Comparison of ENCODE assay signal across 8 cellular contexts in the genomic region with DNA sequence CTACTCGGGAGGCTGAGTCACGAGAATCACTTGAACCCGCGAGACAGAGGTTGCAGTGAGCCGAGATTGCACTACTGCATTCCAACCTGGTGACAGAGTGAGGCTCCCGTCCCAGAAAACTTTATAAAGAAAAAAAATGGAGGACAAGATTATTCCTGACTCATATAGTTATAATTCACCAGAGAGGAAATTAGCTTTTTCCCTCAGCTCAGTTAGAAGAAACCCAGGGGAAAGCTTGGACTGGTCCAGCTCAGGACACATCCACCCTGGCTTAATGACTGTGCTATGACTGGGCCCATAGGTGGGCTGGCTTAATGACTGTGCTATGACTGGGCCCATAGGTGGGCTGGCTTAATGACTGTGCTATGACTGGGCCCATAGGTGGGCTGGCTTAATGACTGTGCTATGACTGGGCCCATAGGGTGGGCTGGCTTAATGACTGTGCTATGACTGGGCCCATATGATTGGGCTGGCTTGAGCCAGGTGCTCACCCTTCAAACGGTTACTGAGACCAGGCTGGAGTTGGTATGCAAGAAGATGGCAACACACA. TPM values are rescaled to one million over a fixed set of nuclear protein-coding genes. Genes with fewer than 3 reads are reported as not detected.
A peak's percentile ranks its signal among the peaks of the same experiment; 100 is the strongest.
DNase-seq lines count a peak whose midpoint lies in the region; ATAC-seq and TF ChIP-seq lines count a peak whose summit lies in the region.
"Not testable (repeated sequence)": the region's sequence is repeated elsewhere in the genome, so short reads cannot be mapped to it uniquely, and the experiment has no call there.

No MANE protein-coding gene starts in this region.

- not testable (repeated sequence) for H2BK120ac ChIP-seq in mesenchymal stem cell (ENCODE audit: low read depth, low read length)

- not testable (repeated sequence) for H4K91ac ChIP-seq in mesenchymal stem cell (ENCODE audit: low read length)

- H3K9me3 Mint-ChIP-seq in activated CD8-positive, alpha-beta T cell treated with anti-CD3 and anti-CD28 coated beads for 36 hours, result not testable (repeated sequence)

- not testable (repeated sequence) for H3K79me2 ChIP-seq in HCT116 (ENCODE audit: insufficient read depth, low read length); PC-9 (ENCODE audit: low read depth); mammary epithelial cell (ENCODE audit: insufficient read depth, low read length); fibroblast of lung (ENCODE audit: control insufficient read depth, insufficient read depth, low read length)

- CTCF ChIA-PET in HCT116 (lab: Charles Lee), result interaction anchor here (1.2 kb wide), 1 partner anchor 29 kb away, joined by 4 read pairs; the partner anchor contains the start of gene ZNF783
- CTCF ChIA-PET in PC-9 (lab: Charles Lee), result interaction anchor here (0.5 to 1.2 kb wide), 4 partner anchors 85 to 228 kb away, joined by 3 to 6 read pairs (median 4); no protein-coding TSS in a partner anchor
- CTCF ChIA-PET in activated CD8-positive, alpha-beta T cell treated with anti-CD3 and anti-CD28 coated beads for 36 hours (lab: Charles Lee), result interaction anchor here (0.9 to 1.4 kb wide), 2 partner anchors 38 to 76 kb away, joined by 3 read pairs; partner anchors contain the start of gene ZNF282
- CTCF ChIA-PET in mammary epithelial cell (lab: Charles Lee; ENCODE audit: low non-redundant PET), result interaction anchor here (0.6 kb wide), 1 partner anchor 39 kb away, joined by 4 read pairs; no protein-coding TSS in a partner anchor

- peak; percentile 82 for DNase-seq in AG10803 (ENCODE audit: low read depth)
- DNase-seq in HCT116 (ENCODE audit: low read depth, low spot score), result peak; percentile 61
- peak; percentile 76 to 91 for DNase-seq in PC-9
- not testable (repeated sequence) for DNase-seq in activated CD8-positive, alpha-beta T cell treated with anti-CD3 and anti-CD28 coated beads for 36 hours
- DNase-seq in mammary epithelial cell, result peak; percentile 95
- DNase-seq in fibroblast of lung (ENCODE audit: low read depth in 2 of 2), result peak; percentile 82 to 93
- DNase-seq in mesenchymal stem cell, result peak; percentile 83
- DNase-seq in stromal cell of bone marrow (ENCODE audit: low read depth), result peak; percentile 81

- not testable (repeated sequence) for H3K4ac ChIP-seq in mesenchymal stem cell (ENCODE audit: low read depth in 1 of 2, low read length in 2 of 2)

- in situ Hi-C loops in mammary epithelial cell (cut with MboI; ENCODE audit: low sequenced_read_pairs in 2 of 2), result not testable (repeated sequence)

- H3K27ac Mint-ChIP-seq in activated CD8-positive, alpha-beta T cell treated with anti-CD3 and anti-CD28 coated beads for 36 hours, result not testable (repeated sequence)

- TF ChIP-seq CTCF in AG10803 (conservative IDR thresholded peaks at IDR 0.05; ENCODE audit: low read length); HCT116 (IDR thresholded peaks at IDR 0.05 in 2 of 3, conservative IDR thresholded peaks at IDR 0.05 in 1 of 3; ENCODE audit: borderline replicate concordance in 1 of 3, insufficient read depth in 1 of 3, low read depth in 2 of 3, low read length in 2 of 3); PC-9 (conservative IDR thresholded peaks at IDR 0.05); activated CD8-positive, alpha-beta T cell treated with anti-CD3 and anti-CD28 coated beads for 36 hours (IDR thresholded peaks at IDR 0.05); mammary epithelial cell (conservative IDR thresholded peaks at IDR 0.05 in 1 of 2, IDR thresholded peaks at IDR 0.05 in 1 of 2; ENCODE audit: extremely low read depth in 1 of 2, insufficient read depth in 1 of 2, low read depth in 1 of 2, low read length in 2 of 2); fibroblast of lung (conservative IDR thresholded peaks at IDR 0.05 in 1 of 2, IDR thresholded peaks at IDR 0.05 in 1 of 2; ENCODE audit: low read depth in 1 of 2, low read length in 2 of 2): not testable (repeated sequence)

- H3K79me1 ChIP-seq in mesenchymal stem cell (replicated peaks; ENCODE audit: low read length, poor library complexity, severe bottlenecking), result not testable (repeated sequence)

- not testable (repeated sequence) for H3K4me1 Mint-ChIP-seq in activated CD8-positive, alpha-beta T cell treated with anti-CD3 and anti-CD28 coated beads for 36 hours (ENCODE audit: low read depth)

- not testable (repeated sequence) for TF ChIP-seq RAD21 in HCT116 (IDR thresholded peaks at IDR 0.05; ENCODE audit: low read depth)

- RAD21 ChIA-PET in HCT116 (lab: Charles Lee; ENCODE audit: low non-redundant PET in 1 of 2, low total read pairs in 2 of 2, uncharacterized antibody in 2 of 2, unreplicated experiment in 2 of 2), result not testable (repeated sequence)

- peaks cover 62% of the 10 kb centered on the region for H3F3A ChIP-seq in PC-9 (ENCODE audit: insufficient read depth, low read depth)

- H3K4me2 ChIP-seq in HCT116 (ENCODE audit: low read length) (peak overlapping the region; percentile 58), PC-9 (peak overlapping the region; percentile 77), mammary epithelial cell (ENCODE audit: insufficient read depth, low read depth, low read length) (peak overlapping the region; percentile 16)
- not testable (repeated sequence) for H3K4me2 ChIP-seq in fibroblast of lung (ENCODE audit: extremely low read depth, insufficient read depth, low read length); mesenchymal stem cell (ENCODE audit: low read length, poor library complexity, severe bottlenecking)

- H3K27ac ChIP-seq in HCT116 (ENCODE audit: low read depth, low read length) (peak overlapping the region; percentile 39; the same call in 1 of the 2 replicates), PC-9 (peak overlapping the region; percentile 93), mammary epithelial cell (ENCODE audit: insufficient read depth, low read depth, low read length) (peak overlapping the region; percentile 95), fibroblast of lung (ENCODE audit: insufficient read depth, low read length) (peak overlapping the region; percentile 49), mesenchymal stem cell (ENCODE audit: low read length, poor library complexity, severe bottlenecking) (peak overlapping the region; percentile 86)

- dilution Hi-C loops in mammary epithelial cell (cut with HindIII; ENCODE audit: low sequenced_read_pairs), result not testable (repeated sequence)

- peaks cover 20 to 32% of the 10 kb centered on the region in 2 experiments for H3K4me1 ChIP-seq in HCT116 (ENCODE audit: control insufficient read depth in 1 of 2, insufficient read depth in 2 of 2, low read length in 2 of 2)
- peaks cover 65% of the 10 kb centered on the region for H3K4me1 ChIP-seq in PC-9 (replicated peaks; ENCODE audit: insufficient read depth)
- H3K4me1 ChIP-seq in mammary epithelial cell (ENCODE audit: insufficient read depth, low read length), result peaks cover 30% of the 10 kb centered on the region
- H3K4me1 ChIP-seq in fibroblast of lung (ENCODE audit: control insufficient read depth, extremely low read depth, insufficient read depth, low read length), result not testable (repeated sequence)
- H3K4me1 ChIP-seq in mesenchymal stem cell (ENCODE audit: control insufficient read depth, insufficient read depth, low read depth, low read length), result peaks cover 12% of the 10 kb centered on the region

- not testable (repeated sequence) for H3K27me3 Mint-ChIP-seq in activated CD8-positive, alpha-beta T cell treated with anti-CD3 and anti-CD28 coated beads for 36 hours

- not testable (repeated sequence) for H3K36me3 Mint-ChIP-seq in activated CD8-positive, alpha-beta T cell treated with anti-CD3 and anti-CD28 coated beads for 36 hours (ENCODE audit: low read depth)

- not testable (repeated sequence) for H3K9me3 ChIP-seq in HCT116 (ENCODE audit: control insufficient read depth in 1 of 2, insufficient read depth in 1 of 2, low read depth in 1 of 2, low read length in 2 of 2); PC-9 (ENCODE audit: insufficient read depth, low read depth); mammary epithelial cell (replicated peaks; ENCODE audit: insufficient read depth, low read length); fibroblast of lung (ENCODE audit: control insufficient read depth, insufficient read depth, low read depth, low read length); mesenchymal stem cell (ENCODE audit: control insufficient read depth, low read length)

- peak overlapping the region; percentile 45 for H3K9ac ChIP-seq in HCT116 (ENCODE audit: low read length)
- H3K9ac ChIP-seq in mammary epithelial cell (ENCODE audit: insufficient read depth, low read length), result peak overlapping the region; percentile 50
- H3K9ac ChIP-seq in fibroblast of lung (ENCODE audit: insufficient read depth, low read length), result not testable (repeated sequence)
- peak overlapping the region; percentile 54 for H3K9ac ChIP-seq in mesenchymal stem cell (ENCODE audit: low read length)

- not testable (repeated sequence) for H3K36me3 ChIP-seq in HCT116 (ENCODE audit: control insufficient read depth in 1 of 2, insufficient read depth in 2 of 2, low read length in 2 of 2); PC-9 (ENCODE audit: low read depth); mammary epithelial cell (ENCODE audit: insufficient read depth, low read length); fibroblast of lung (ENCODE audit: control insufficient read depth, insufficient read depth, low read length); mesenchymal stem cell (ENCODE audit: control insufficient read depth in 1 of 2, insufficient read depth in 2 of 2, low read depth in 1 of 2, low read length in 2 of 2)

- H2BK12ac ChIP-seq in mesenchymal stem cell (ENCODE audit: low read length in 2 of 2), result not testable (repeated sequence)

- not testable (repeated sequence) for H3K4me3 ChIP-seq in AG10803 (ENCODE audit: low read length); HCT116 (replicated peaks in 1 of 2; ENCODE audit: low read depth in 1 of 2, low read length in 2 of 2); mammary epithelial cell (replicated peaks in 1 of 3; ENCODE audit: insufficient read depth in 1 of 3, low read depth in 2 of 3, low read length in 3 of 3); fibroblast of lung (replicated peaks in 1 of 4; ENCODE audit: control extremely low read depth in 1 of 4, insufficient read depth in 1 of 4, low read depth in 3 of 4, low read length in 4 of 4); mesenchymal stem cell (ENCODE audit: insufficient read depth in 1 of 2, low read depth in 1 of 2, low read length in 2 of 2)
- peak overlapping the region; percentile 27; the same call in 1 of the 2 replicates for H3K4me3 ChIP-seq in PC-9

- H2AFZ ChIP-seq in HCT116 (ENCODE audit: low read depth, low read length, poor library complexity, severe bottlenecking); mesenchymal stem cell (ENCODE audit: low read depth, low read length): not testable (repeated sequence)
- H2AFZ ChIP-seq in PC-9 (peak overlapping the region; percentile 66), mammary epithelial cell (ENCODE audit: low read depth, low read length) (peak overlapping the region; percentile 32), fibroblast of lung (ENCODE audit: low read length) (peak overlapping the region; percentile 0)

- ATAC-seq in HCT116, result peak; percentile 78
- ATAC-seq in activated CD8-positive, alpha-beta T cell treated with anti-CD3 and anti-CD28 coated beads for 36 hours, result peak; percentile 28

- not testable (repeated sequence) for H2BK15ac ChIP-seq in mesenchymal stem cell (ENCODE audit: low read depth, poor library complexity, severe bottlenecking)

- BruUV-seq in HCT116 (replicated peaks; lab: Mats Ljungman, UMichigan); PC-9 (replicated peaks; lab: Mats Ljungman, UMichigan); mammary epithelial cell (replicated peaks; lab: Mats Ljungman, UMichigan): not testable (repeated sequence)

- POLR2A ChIA-PET in HCT116 (lab: Charles Lee); activated CD8-positive, alpha-beta T cell treated with anti-CD3 and anti-CD28 coated beads for 36 hours (lab: Charles Lee): not testable (repeated sequence)
- POLR2A ChIA-PET in PC-9 (lab: Charles Lee; ENCODE audit: unreplicated experiment), result interaction anchor here (0.5 to 0.7 kb wide), 3 partner anchors 20 to 514 kb away, joined by 3 to 6 read pairs (median 4); no protein-coding TSS in a partner anchor

- not testable (repeated sequence) for H3K9me2 ChIP-seq in HCT116 (ENCODE audit: insufficient read depth); PC-9 (ENCODE audit: insufficient read depth)

- not testable (repeated sequence) for H4K20me1 ChIP-seq in HCT116 (ENCODE audit: insufficient read depth); PC-9 (ENCODE audit: insufficient read depth); mammary epithelial cell (ENCODE audit: insufficient read depth, low read length); fibroblast of lung (ENCODE audit: control insufficient read depth, extremely low read depth, insufficient read depth, low read length)

- H3K27me3 ChIP-seq in HCT116 (ENCODE audit: insufficient read depth, low read length); PC-9 (ENCODE audit: insufficient read depth, low read depth); mammary epithelial cell (ENCODE audit: insufficient read depth, low read length); fibroblast of lung (ENCODE audit: control insufficient read depth, insufficient read depth, low read length); mesenchymal stem cell (ENCODE audit: control insufficient read depth in 1 of 2, insufficient read depth in 1 of 2, low read length in 2 of 2): not testable (repeated sequence)

- not testable (repeated sequence) for H3K14ac ChIP-seq in mesenchymal stem cell (ENCODE audit: low read length in 2 of 2)

- not testable (repeated sequence) for H2AK5ac ChIP-seq in mesenchymal stem cell (ENCODE audit: low read length, severe bottlenecking)

- intact Hi-C loops in HCT116 (cut with micrococcal nuclease), result loop anchor here (5.0 kb wide), 1 partner anchor 36 kb away; the partner anchor contains the start of gene ZNF282
- intact Hi-C loops in PC-9 (cut with micrococcal nuclease; ENCODE audit: unreplicated experiment), result loop anchor here (1.0 kb wide), 1 partner anchor 88 kb away; no protein-coding TSS in a partner anchor
- intact Hi-C loops in activated CD8-positive, alpha-beta T cell treated with anti-CD3 and anti-CD28 coated beads for 36 hours (cut with micrococcal nuclease); mammary epithelial cell (cut with micrococcal nuclease): not testable (repeated sequence)

- peak overlapping the region in 1 of 2 experiments; percentile 37 for H3K18ac ChIP-seq in mesenchymal stem cell (ENCODE audit: low read depth in 1 of 2, low read length in 2 of 2)

- H3K23ac ChIP-seq in mesenchymal stem cell (ENCODE audit: low read length in 2 of 2), result not testable (repeated sequence)

- H4K8ac ChIP-seq in mesenchymal stem cell (ENCODE audit: low read length), result peak overlapping the region; percentile 86

- TF ChIP-seq POLR2A in HCT116 (IDR thresholded peaks at IDR 0.05; ENCODE audit: borderline replicate concordance, extremely low read depth, insufficient read depth, insufficient read length), result not testable (repeated sequence)

- not testable (repeated sequence) for H3K4me3 Mint-ChIP-seq in activated CD8-positive, alpha-beta T cell treated with anti-CD3 and anti-CD28 coated beads for 36 hours

- H2BK5ac ChIP-seq in mesenchymal stem cell (ENCODE audit: low read depth, low read length, poor library complexity, severe bottlenecking), result not testable (repeated sequence)

- WGBS in mammary epithelial cell (ENCODE audit: low coverage, missing lambda C conversion rate), result 4% methylated on average over 7 of the region's 7 CpGs
- 42% methylated on average over 5 of the region's 7 CpGs for WGBS in mesenchymal stem cell

RNA-seq across cellular contexts. Expression of gene ZNF212, which starts 5.7 kb away (rescaled TPM):
- total RNA-seq in HCT116 (2021; ENCODE audit: unreplicated experiment), result 13.7 TPM
- 7.2 and 8.6 TPM in 2 replicates for polyA plus RNA-seq in HCT116 (2012)
- total RNA-seq in PC-9 (2021), result 16.9 and 22.3 TPM in 2 replicates
- 10 to 100 TPM; 10.5 to 13.4 TPM for total RNA-seq in activated CD8-positive, alpha-beta T cell treated with anti-CD3 and anti-CD28 coated beads for 36 hours
- total RNA-seq in mammary epithelial cell, result 10 to 100 TPM in 1 of 2 donors, 1 to 10 TPM in 1; 9.2 to 11.1 TPM
- 5.4 TPM for polyA plus RNA-seq in mammary epithelial cell
- 14.1 TPM for polyA minus RNA-seq in mammary epithelial cell
- 4.4 and 4.8 TPM in 2 replicates for total RNA-seq in fibroblast of lung
- polyA plus RNA-seq in fibroblast of lung, result 3.7 and 4.2 TPM in 2 replicates
- 5.3 TPM in 2 replicates for polyA plus RNA-seq in fibroblast of lung (2012)
- polyA minus RNA-seq in fibroblast of lung (ENCODE audit: low replicate concordance), result 1.8 and 3.3 TPM in 2 replicates
- 3.1 TPM for polyA plus RNA-seq in mesenchymal stem cell (2013, experiment 1 of 2)
- polyA plus RNA-seq in mesenchymal stem cell (2013, experiment 2 of 2), result 2.8 TPM

RNA-seq across cellular contexts. Expression of gene ZNF783, which starts 28.3 kb away (rescaled TPM):
- total RNA-seq in HCT116 (2021; ENCODE audit: unreplicated experiment) (12.5 TPM), PC-9 (2021) (15.8 and 22.2 TPM in 2 replicates), mammary epithelial cell (10 to 100 TPM; 11.7 to 14.5 TPM), fibroblast of lung (8.7 and 11.4 TPM in 2 replicates)
- 7.3 and 9.2 TPM in 2 replicates for polyA plus RNA-seq in HCT116 (2012)
- total RNA-seq in activated CD8-positive, alpha-beta T cell treated with anti-CD3 and anti-CD28 coated beads for 36 hours, result 10 to 100 TPM; 13.2 to 13.4 TPM
- polyA plus RNA-seq in mammary epithelial cell (4.2 TPM), fibroblast of lung (2.6 and 3.3 TPM in 2 replicates)
- polyA minus RNA-seq in mammary epithelial cell (8.5 TPM), fibroblast of lung (ENCODE audit: low replicate concordance) (5.2 and 6.1 TPM in 2 replicates)
- polyA plus RNA-seq in fibroblast of lung (2012), result 2.3 and 2.9 TPM in 2 replicates
- polyA plus RNA-seq in mesenchymal stem cell (2013, experiment 1 of 2), result 3.7 TPM
- polyA plus RNA-seq in mesenchymal stem cell (2013, experiment 2 of 2), result 3.5 TPM

RNA-seq across cellular contexts. Expression of gene ZNF282, which starts 38.4 kb away (rescaled TPM):
- total RNA-seq in HCT116 (2021; ENCODE audit: unreplicated experiment), result 30.4 TPM
- 17.3 and 20.7 TPM in 2 replicates for polyA plus RNA-seq in HCT116 (2012)
- 32.5 and 35.9 TPM in 2 replicates for total RNA-seq in PC-9 (2021)
- total RNA-seq in activated CD8-positive, alpha-beta T cell treated with anti-CD3 and anti-CD28 coated beads for 36 hours, result 10 to 100 TPM; 29.3 to 29.7 TPM
- total RNA-seq in mammary epithelial cell, result 10 to 100 TPM; 38.0 to 44.9 TPM
- polyA plus RNA-seq in mammary epithelial cell, result 13.9 TPM
- 23.8 TPM for polyA minus RNA-seq in mammary epithelial cell
- total RNA-seq in fibroblast of lung, result 16.7 and 23.1 TPM in 2 replicates
- 6.8 and 7.4 TPM in 2 replicates for polyA plus RNA-seq in fibroblast of lung
- polyA plus RNA-seq in fibroblast of lung (2012), result 11.2 and 12.3 TPM in 2 replicates
- polyA minus RNA-seq in fibroblast of lung (ENCODE audit: low replicate concordance), result 9.9 and 11.6 TPM in 2 replicates
- polyA plus RNA-seq in mesenchymal stem cell (2013, experiment 1 of 2), result 10.5 TPM
- 9.7 TPM for polyA plus RNA-seq in mesenchymal stem cell (2013, experiment 2 of 2)

Comparison
In these comparisons a context has a peak if more than half of its experiments do, and no peak if none do; other contexts are left out.
1. H3K27ac ChIP-seq: peak in every context shown above with its lines; median percentile 95 in mammary epithelial cell; 93 in PC-9; 86 in mesenchymal stem cell; 49 in fibroblast of lung; 39 in HCT116.